9 cellular contexts compared by ENCODE assay signal in the genomic region with DNA sequence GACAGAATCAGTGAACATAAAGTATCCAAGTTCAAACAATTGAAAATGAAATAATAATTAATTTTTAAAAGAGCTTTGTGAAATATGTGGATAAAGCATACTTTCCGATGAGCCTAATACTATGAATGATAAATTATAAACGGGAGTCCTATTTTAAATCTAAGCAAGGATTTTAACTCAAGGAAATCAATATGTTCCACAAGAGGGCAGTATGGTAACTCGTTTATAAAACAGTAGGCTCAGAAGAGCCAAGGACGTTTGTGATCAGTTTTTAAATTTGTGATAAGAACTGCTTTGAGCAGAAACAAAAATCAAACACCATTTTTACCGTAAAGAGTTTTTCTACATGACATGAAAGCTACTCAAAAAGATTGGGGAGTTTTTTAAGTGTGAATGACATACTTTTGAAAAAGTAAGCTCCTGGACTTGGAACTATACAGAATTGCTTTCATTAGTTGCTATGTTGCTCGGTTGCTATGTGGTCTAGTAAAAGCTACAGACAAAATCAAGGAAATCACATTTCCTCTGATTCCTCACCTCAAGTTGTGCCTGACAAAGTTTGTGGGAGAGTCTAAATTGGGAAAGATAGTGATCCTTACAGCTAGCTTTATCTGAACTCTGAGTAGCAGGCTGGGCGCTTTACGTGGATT. TPM values are rescaled to one million over a fixed set of nuclear protein-coding genes. Genes with fewer than 3 reads are reported as not detected.
DNase-seq lines count a peak whose midpoint lies in the region; ATAC-seq, FAIRE-seq and TF ChIP-seq lines count a peak whose summit lies in the region.
"Had no signal": no experiment of that assay in that cellular context is flagged by ENCODE, and none has a peak within 500 bp of the region (broad histone marks: within the 10 kb centered on the region; RNA-seq: fewer than 3 reads in every experiment).

No MANE protein-coding gene starts in this region.

- H3K27ac ChIP-seq in astrocyte (ENCODE audit: low read depth, low read length) (no peak overlapping the region), upper lobe of right lung (no peak overlapping the region)

- FAIRE-seq in astrocyte (lab: Jason Lieb, UNC): no peak

- DNase-seq in DMS 273 (lab: John Stamatoyannopoulos, UW; ENCODE audit: unreplicated experiment) (peak; percentile 69), DMS 273 treated with DMSO at 0.1 percent for 48 hours (lab: John Stamatoyannopoulos, UW) (no peak), NCI-H1105 (lab: John Stamatoyannopoulos, UW) (peak; percentile 55), astrocyte (ENCODE audit: low read depth) (peak; percentile 23), iris pigment epithelial cell (ENCODE audit: low read depth) (peak; percentile 45), upper lobe of right lung (no peak)

- H3K36me3 Mint-ChIP-seq in astrocyte (ENCODE audit: low read depth, unreplicated experiment): no peaks in the 10 kb centered on the region
- H3K36me3 Mint-ChIP-seq: CD8-positive, alpha-beta memory T cell had no signal

- H3K9me3 Mint-ChIP-seq in astrocyte (ENCODE audit: unreplicated experiment): peaks cover 3% of the 10 kb centered on the region
- H3K9me3 Mint-ChIP-seq: CD8-positive, alpha-beta memory T cell had no signal

- H3K4me3 ChIP-seq in astrocyte (ENCODE audit: insufficient read depth, low read depth, low read length): no peak overlapping the region
- H3K4me3 ChIP-seq in upper lobe of right lung: no peak overlapping the region

- H3K27me3 ChIP-seq in astrocyte (ENCODE audit: insufficient read depth, low read length) (peaks cover 16% of the 10 kb centered on the region), upper lobe of right lung (peaks cover 32% of the 10 kb centered on the region)

- no peaks in the 10 kb centered on the region for H3K79me2 ChIP-seq in astrocyte (ENCODE audit: insufficient read depth, low read length)

- H3K9me3 ChIP-seq in astrocyte (ENCODE audit: insufficient read depth, low read depth, low read length) (no peaks in the 10 kb centered on the region), upper lobe of right lung (no peaks in the 10 kb centered on the region)

- intact Hi-C loops in upper lobe of right lung (cut with DNase I): no loop called here

- H4K20me1 ChIP-seq in astrocyte (ENCODE audit: insufficient read depth, low read length): no peaks in the 10 kb centered on the region

- ATAC-seq in upper lobe of right lung (no peak), HG02642 (IDR thresholded peaks at IDR 0.05; ENCODE audit: poor library complexity, unreplicated experiment) (no peak), GM19452 (IDR thresholded peaks at IDR 0.05; ENCODE audit: unreplicated experiment) (no peak)

- H3K9ac ChIP-seq in astrocyte (ENCODE audit: low read length): no peak overlapping the region

- peaks cover 8% of the 10 kb centered on the region for H3K4me1 Mint-ChIP-seq in astrocyte (ENCODE audit: low read depth, unreplicated experiment)

- TF ChIP-seq CTCF in astrocyte (IDR thresholded peaks at IDR 0.05; ENCODE audit: insufficient read depth, low read depth, low read length): peak; percentile 48
- TF ChIP-seq CTCF in upper lobe of right lung (IDR thresholded peaks at IDR 0.05): peak; percentile 66

- peak overlapping the region; percentile 18 for H3K27ac Mint-ChIP-seq in astrocyte (ENCODE audit: unreplicated experiment)

- no peak overlapping the region for H2AFZ ChIP-seq in astrocyte (ENCODE audit: low read depth, low read length)

- H3K4me1 ChIP-seq in astrocyte (ENCODE audit: insufficient read depth, low read length) (no peaks in the 10 kb centered on the region), upper lobe of right lung (no peaks in the 10 kb centered on the region)

- H3K36me3 ChIP-seq in astrocyte (ENCODE audit: insufficient read depth, low read length) (no peaks in the 10 kb centered on the region), upper lobe of right lung (no peaks in the 10 kb centered on the region)

- no peak overlapping the region for H3K4me3 Mint-ChIP-seq in astrocyte (ENCODE audit: unreplicated experiment)
- H3K4me3 Mint-ChIP-seq: CD8-positive, alpha-beta memory T cell had no signal

- H3K27me3 Mint-ChIP-seq in astrocyte (ENCODE audit: low read depth, unreplicated experiment): peaks cover 9% of the 10 kb centered on the region

- no peak overlapping the region for H3K4me2 ChIP-seq in astrocyte (ENCODE audit: low read length)

RNA-seq across cellular contexts. Expression of gene TEKT1, which starts 11.8 kb away (rescaled TPM):
- total RNA-seq in astrocyte (not detected in 2 replicates), upper lobe of right lung (not detected)
- total RNA-seq: CD8-positive, alpha-beta memory T cell had no signal

Comparison
In these comparisons a context has a peak if more than half of its experiments do, and no peak if none do; other contexts are left out.
1. DNase-seq: peak in DMS 273 (single experiment), NCI-H1105 (single experiment), astrocyte (single experiment) and iris pigment epithelial cell (single experiment); none in DMS 273 treated with DMSO at 0.1 percent for 48 hours (single experiment) and upper lobe of right lung (single experiment).